ENCODE assay signal across 1 cellular context in genomic region chr7:45920543-45921380, GRCh38.
A peak's percentile ranks its signal among the peaks of the same experiment; 100 is the strongest.
TF ChIP-seq lines count a peak whose summit lies in the region.

Gene IGFBP3 (minus strand): TSS chr7:45921272. CDS start chr7:45921140, 132 bp downstream.

TF ChIP-seq in WTC11, 78 proteins besides CTCF, POLR2A, EP300 and RAD21 (continued from another document):
- TF ChIP-seq, protein P1, sequence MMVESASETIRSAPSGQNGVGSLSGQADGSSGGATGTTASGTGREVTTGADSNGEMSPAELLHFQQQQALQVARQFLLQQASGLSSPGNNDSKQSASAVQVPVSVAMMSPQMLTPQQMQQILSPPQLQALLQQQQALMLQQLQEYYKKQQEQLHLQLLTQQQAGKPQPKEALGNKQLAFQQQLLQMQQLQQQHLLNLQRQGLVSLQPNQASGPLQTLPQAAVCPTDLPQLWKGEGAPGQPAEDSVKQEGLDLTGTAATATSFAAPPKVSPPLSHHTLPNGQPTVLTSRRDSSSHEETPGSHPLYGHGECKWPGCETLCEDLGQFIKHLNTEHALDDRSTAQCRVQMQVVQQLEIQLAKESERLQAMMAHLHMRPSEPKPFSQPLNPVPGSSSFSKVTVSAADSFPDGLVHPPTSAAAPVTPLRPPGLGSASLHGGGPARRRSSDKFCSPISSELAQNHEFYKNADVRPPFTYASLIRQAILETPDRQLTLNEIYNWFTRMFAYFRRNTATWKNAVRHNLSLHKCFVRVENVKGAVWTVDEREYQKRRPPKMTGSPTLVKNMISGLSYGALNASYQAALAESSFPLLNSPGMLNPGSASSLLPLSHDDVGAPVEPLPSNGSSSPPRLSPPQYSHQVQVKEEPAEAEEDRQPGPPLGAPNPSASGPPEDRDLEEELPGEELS (CRISPR knock-in tag; IDR thresholded peaks at IDR 0.05): 0 out of 2 replicates have a peak, but pooled peaks have one; percentile 45
- 0 out of 2 replicates have a peak, but pooled peaks have one; percentile 27 for TF ChIP-seq ETV6 (CRISPR knock-in tag; IDR thresholded peaks at IDR 0.05)
- TF ChIP-seq TCF7 (CRISPR knock-in tag; IDR thresholded peaks at IDR 0.05; ENCODE audit: low read depth): no peak
- peak; percentile 29; the same call in 1 of the 2 replicates for TF ChIP-seq MAX (CRISPR knock-in tag; IDR thresholded peaks at IDR 0.05)
- TF ChIP-seq ZNF219 (CRISPR knock-in tag; IDR thresholded peaks at IDR 0.05; ENCODE audit: borderline replicate concordance): peak; percentile 36; the same call in 1 of the 2 replicates
- TF ChIP-seq AR (CRISPR knock-in tag; IDR thresholded peaks at IDR 0.05): no peak
- peak; percentile 61; the same call in 1 of the 2 replicates for TF ChIP-seq TP53 (CRISPR knock-in tag; IDR thresholded peaks at IDR 0.05)
- TF ChIP-seq FOXK1 (CRISPR knock-in tag; IDR thresholded peaks at IDR 0.05): peak; percentile 63; the same call in 1 of the 2 replicates
- peak; percentile 93; the same call in 1 of the 2 replicates for TF ChIP-seq KAT7 (CRISPR knock-in tag; IDR thresholded peaks at IDR 0.05; ENCODE audit: borderline replicate concordance)
- TF ChIP-seq, protein P2, sequence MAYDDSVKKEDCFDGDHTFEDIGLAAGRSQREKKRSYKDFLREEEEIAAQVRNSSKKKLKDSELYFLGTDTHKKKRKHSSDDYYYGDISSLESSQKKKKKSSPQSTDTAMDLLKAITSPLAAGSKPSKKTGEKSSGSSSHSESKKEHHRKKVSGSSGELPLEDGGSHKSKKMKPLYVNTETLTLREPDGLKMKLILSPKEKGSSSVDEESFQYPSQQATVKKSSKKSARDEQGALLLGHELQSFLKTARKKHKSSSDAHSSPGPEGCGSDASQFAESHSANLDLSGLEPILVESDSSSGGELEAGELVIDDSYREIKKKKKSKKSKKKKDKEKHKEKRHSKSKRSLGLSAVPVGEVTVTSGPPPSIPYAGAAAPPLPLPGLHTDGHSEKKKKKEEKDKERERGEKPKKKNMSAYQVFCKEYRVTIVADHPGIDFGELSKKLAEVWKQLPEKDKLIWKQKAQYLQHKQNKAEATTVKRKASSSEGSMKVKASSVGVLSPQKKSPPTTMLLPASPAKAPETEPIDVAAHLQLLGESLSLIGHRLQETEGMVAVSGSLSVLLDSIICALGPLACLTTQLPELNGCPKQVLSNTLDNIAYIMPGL (CRISPR knock-in tag; IDR thresholded peaks at IDR 0.05): peak; percentile 72
- peak; percentile 51; the same call in 1 of the 2 replicates for TF ChIP-seq ZNF423 (CRISPR knock-in tag; IDR thresholded peaks at IDR 0.05)
- TF ChIP-seq USF2 (CRISPR knock-in tag; IDR thresholded peaks at IDR 0.05): peak; percentile 35; the same call in 1 of the 2 replicates
TF ChIP-seq in WTC11: peak in this region for 13.
